ENCODE assay signal across 20 cellular contexts in the genomic region with DNA sequence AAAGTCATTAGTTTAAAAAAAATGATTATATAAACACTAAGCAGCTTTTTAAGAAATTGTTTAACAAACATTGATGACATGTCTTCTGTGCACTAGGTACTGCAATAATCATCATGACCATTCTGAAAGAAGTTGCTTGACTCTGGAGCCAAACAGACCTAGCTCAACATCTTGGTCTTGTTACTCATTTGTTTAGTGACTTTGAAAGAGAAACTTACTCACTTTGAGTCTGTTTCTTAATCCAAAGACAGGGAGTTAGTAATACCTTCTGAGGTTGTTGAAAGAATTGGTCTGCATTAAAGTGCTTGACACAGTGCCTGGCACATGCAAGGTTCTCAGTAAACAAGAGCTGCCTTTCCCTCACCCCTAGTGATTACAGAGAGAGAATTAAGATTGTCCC.
DNase-seq lines count a peak whose midpoint lies in the region; ATAC-seq and TF ChIP-seq lines count a peak whose summit lies in the region.
"Had no signal": no experiment of that assay in that cellular context is flagged by ENCODE, and none has a peak within 500 bp of the region (broad histone marks: within the 10 kb centered on the region; RNA-seq: fewer than 3 reads in every experiment).

No MANE protein-coding gene starts in this region.

- no peak overlapping the region for H3K4me2 ChIP-seq in SK-N-SH
- H3K4me2 ChIP-seq: BLaER1 treated with 17β-estradiol and CSF1 and Interleukin-3, amounts not matched to agents 10 nM and 100 nM had no signal

- peaks cover 7 to 26% of the 10 kb centered on the region in 2 experiments; a peak in 3 of 4 replicates for H3K4me1 ChIP-seq in SK-N-SH (ENCODE audit: control insufficient read depth in 1 of 2, insufficient read depth in 2 of 2, low read depth in 1 of 2, low read length in 1 of 2)
- H3K4me1 ChIP-seq: BLaER1 treated with 17β-estradiol and CSF1 and Interleukin-3, amounts not matched to agents 10 nM and 100 nM had no signal

- H3K27ac ChIP-seq in SK-N-SH (ENCODE audit: low read depth in 2 of 2, low read length in 1 of 2), result peak overlapping the region; percentile 65 to 87; a peak in 3 of 4 replicates
- H3K27ac ChIP-seq: 22Rv1; BLaER1 treated with 17β-estradiol and CSF1 and Interleukin-3, amounts not matched to agents 10 nM and 100 nM had no signal

- peaks cover 7% of the 10 kb centered on the region; the same call in 1 of the 2 replicates for H3K79me2 ChIP-seq in SK-N-SH (ENCODE audit: insufficient read depth)

- no peaks in the 10 kb centered on the region for H3K4me1 Mint-ChIP-seq in activated T-helper 17 cell treated with anti-CD3 and anti-CD28 coated beads, Interleukin-2, amount 50 U/mL, for 72 hours
- H3K4me1 Mint-ChIP-seq: CD8-positive, alpha-beta memory T cell had no signal

- no peaks in the 10 kb centered on the region for H3K9me3 Mint-ChIP-seq in activated T-helper 17 cell treated with anti-CD3 and anti-CD28 coated beads, Interleukin-2, amount 50 U/mL, for 72 hours

- no peaks in the 10 kb centered on the region for H3K27me3 ChIP-seq in SK-N-SH (ENCODE audit: insufficient read depth)
- H3K27me3 ChIP-seq: BLaER1 treated with 17β-estradiol and CSF1 and Interleukin-3, amounts not matched to agents 10 nM and 100 nM had no signal

- H3K9me2 ChIP-seq in SK-N-SH, result no peaks in the 10 kb centered on the region

- no peak overlapping the region for H3K4me3 ChIP-seq in SK-N-SH (ENCODE audit: low read depth in 2 of 2, low read length in 1 of 2)
- H3K4me3 ChIP-seq in fibroblast of villous mesenchyme (ENCODE audit: low read depth, low read length), result no peak overlapping the region
- H3K4me3 ChIP-seq: BLaER1 treated with 17β-estradiol and CSF1 and Interleukin-3, amounts not matched to agents 10 nM and 100 nM had no signal

- peaks cover 2 to 10% of the 10 kb centered on the region in 2 experiments for H3K36me3 ChIP-seq in SK-N-SH (replicated peaks in 1 of 2; ENCODE audit: control insufficient read depth in 1 of 2, insufficient read depth in 2 of 2, low read length in 1 of 2)
- H3K36me3 ChIP-seq: BLaER1 treated with 17β-estradiol and CSF1 and Interleukin-3, amounts not matched to agents 10 nM and 100 nM had no signal

- no peak for TF ChIP-seq CTCF in SK-N-SH (IDR thresholded peaks at IDR 0.05)
- TF ChIP-seq CTCF in fibroblast of villous mesenchyme (IDR thresholded peaks at IDR 0.05; ENCODE audit: insufficient read depth, low read depth, low read length), result no peak

- no peak overlapping the region for H3K27ac Mint-ChIP-seq in activated T-helper 17 cell treated with anti-CD3 and anti-CD28 coated beads, Interleukin-2, amount 50 U/mL, for 72 hours
- H3K27ac Mint-ChIP-seq: CD8-positive, alpha-beta memory T cell had no signal

- H3K36me3 Mint-ChIP-seq in activated T-helper 17 cell treated with anti-CD3 and anti-CD28 coated beads, Interleukin-2, amount 50 U/mL, for 72 hours (ENCODE audit: low read depth), result no peaks in the 10 kb centered on the region

- no peak overlapping the region for H2AFZ ChIP-seq in SK-N-SH (ENCODE audit: low read depth)

- H4K20me1 ChIP-seq in SK-N-SH (ENCODE audit: insufficient read depth), result no peaks in the 10 kb centered on the region
- H4K20me1 ChIP-seq: BLaER1 treated with 17β-estradiol and CSF1 and Interleukin-3, amounts not matched to agents 10 nM and 100 nM had no signal

- peaks cover 6% of the 10 kb centered on the region for H3K27me3 Mint-ChIP-seq in activated T-helper 17 cell treated with anti-CD3 and anti-CD28 coated beads, Interleukin-2, amount 50 U/mL, for 72 hours

- no peaks in the 10 kb centered on the region for H3K9me3 ChIP-seq in SK-N-SH
- H3K9me3 ChIP-seq: BLaER1 treated with 17β-estradiol and CSF1 and Interleukin-3, amounts not matched to agents 10 nM and 100 nM had no signal

- no peak for TF ChIP-seq RAD21 in SK-N-SH (IDR thresholded peaks at IDR 0.05; ENCODE audit: low read length)

- POLR2A ChIA-PET in SK-N-SH (lab: Yijun Ruan, JAX), result no interaction called here

- CTCF ChIA-PET in SK-N-SH (lab: Yijun Ruan, JAX), result interaction anchor here (0.6 to 1.3 kb wide), 6 partner anchors 17 to 172 kb away, joined by 3 to 5 read pairs (median 4); no protein-coding TSS in a partner anchor

- ATAC-seq in SK-N-SH treated with all-trans-retinoic acid at 6 μM for 48 hours (no peak), HG03025 (IDR thresholded peaks at IDR 0.05; ENCODE audit: low FRiP score, unreplicated experiment) (no peak)
- peak; percentile 73 for ATAC-seq in activated T-helper 17 cell treated with anti-CD3 and anti-CD28 coated beads, Interleukin-2, amount 50 U/mL, for 72 hours (replicated peaks)

- peaks cover 13% of the 10 kb centered on the region for H3F3A ChIP-seq in SK-N-SH (replicated peaks; ENCODE audit: insufficient read depth)

- no peak overlapping the region for H3K4me3 Mint-ChIP-seq in activated T-helper 17 cell treated with anti-CD3 and anti-CD28 coated beads, Interleukin-2, amount 50 U/mL, for 72 hours
- H3K4me3 Mint-ChIP-seq: CD8-positive, alpha-beta memory T cell had no signal

- H3K9ac ChIP-seq in SK-N-SH, result no peak overlapping the region
- H3K9ac ChIP-seq: BLaER1 treated with 17β-estradiol and CSF1 and Interleukin-3, amounts not matched to agents 10 nM and 100 nM had no signal

- DNase-seq in SK-N-SH (no peak), ELR (ENCODE audit: low read depth) (peak; percentile 23), fibroblast of villous mesenchyme (ENCODE audit: low read depth) (peak; percentile 66), NCI-H1436 (lab: John Stamatoyannopoulos, UW) (no peak)
- no peak for DNase-seq in activated naive CD4-positive, alpha-beta T cell treated with Interleukin-2 at 50 U/mL for 16 hours
- DNase-seq: CD8-positive, alpha-beta memory T cell; DMS53; GOT3; NCI-H1417; NCI-H187 treated with DMSO at 0.1 percent for 48 hours; NCI-H2227 treated with DMSO at 0.1 percent for 48 hours; NCI-H510A treated with DMSO at 0.1 percent for 48 hours; NCI-H82; OCI-M1; Right ventricle myocardium superior had no signal

- TF ChIP-seq EP300 in SK-N-SH (IDR thresholded peaks at IDR 0.05; ENCODE audit: borderline replicate concordance in 1 of 2, low read depth in 1 of 2, low read length in 1 of 2), result no peak

TF ChIP-seq in SK-N-SH, 30 proteins besides CTCF, POLR2A, EP300 and RAD21 (continues in another document):
- TF ChIP-seq TCF12 (IDR thresholded peaks at IDR 0.05) (no peak), EZH2phosphoT487 (IDR thresholded peaks at IDR 0.05; ENCODE audit: borderline replicate concordance, low read depth) (no peak), SMC3 (IDR thresholded peaks at IDR 0.05; ENCODE audit: low read depth, low read length) (no peak), ELF1 (IDR thresholded peaks at IDR 0.05) (no peak), TEAD4 (IDR thresholded peaks at IDR 0.05; ENCODE audit: borderline replicate concordance, insufficient read depth) (no peak), GATA2 (CRISPR knock-in tag; IDR thresholded peaks at IDR 0.05) (no peak), POLR2AphosphoS5 (IDR thresholded peaks at IDR 0.05; ENCODE audit: low read depth, low read length) (no peak), NRF1 (IDR thresholded peaks at IDR 0.05; ENCODE audit: low read depth, low read length) (no peak)
- TF ChIP-seq, protein P1, sequence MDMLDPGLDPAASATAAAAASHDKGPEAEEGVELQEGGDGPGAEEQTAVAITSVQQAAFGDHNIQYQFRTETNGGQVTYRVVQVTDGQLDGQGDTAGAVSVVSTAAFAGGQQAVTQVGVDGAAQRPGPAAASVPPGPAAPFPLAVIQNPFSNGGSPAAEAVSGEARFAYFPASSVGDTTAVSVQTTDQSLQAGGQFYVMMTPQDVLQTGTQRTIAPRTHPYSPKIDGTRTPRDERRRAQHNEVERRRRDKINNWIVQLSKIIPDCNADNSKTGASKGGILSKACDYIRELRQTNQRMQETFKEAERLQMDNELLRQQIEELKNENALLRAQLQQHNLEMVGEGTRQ (IDR thresholded peaks at IDR 0.05; ENCODE audit: borderline replicate concordance, low read depth, low read length), result no peak
- TF ChIP-seq, protein P2, sequence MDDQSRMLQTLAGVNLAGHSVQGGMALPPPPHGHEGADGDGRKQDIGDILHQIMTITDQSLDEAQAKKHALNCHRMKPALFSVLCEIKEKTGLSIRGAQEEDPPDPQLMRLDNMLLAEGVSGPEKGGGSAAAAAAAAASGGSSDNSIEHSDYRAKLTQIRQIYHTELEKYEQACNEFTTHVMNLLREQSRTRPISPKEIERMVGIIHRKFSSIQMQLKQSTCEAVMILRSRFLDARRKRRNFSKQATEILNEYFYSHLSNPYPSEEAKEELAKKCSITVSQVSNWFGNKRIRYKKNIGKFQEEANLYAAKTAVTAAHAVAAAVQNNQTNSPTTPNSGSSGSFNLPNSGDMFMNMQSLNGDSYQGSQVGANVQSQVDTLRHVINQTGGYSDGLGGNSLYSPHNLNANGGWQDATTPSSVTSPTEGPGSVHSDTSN (IDR thresholded peaks at IDR 0.05), result no peak

TF ChIP-seq in SK-N-SH treated with all-trans-retinoic acid at 6 μM for 48 hours, 23 proteins besides CTCF, POLR2A, EP300 and RAD21 (continues in another document):
- TF ChIP-seq SNAI2 (CRISPR knock-in tag; IDR thresholded peaks at IDR 0.05) (no peak), ZNF8 (CRISPR knock-in tag; IDR thresholded peaks at IDR 0.05) (no peak), ISL1 (CRISPR knock-in tag; IDR thresholded peaks at IDR 0.05) (no peak), ZFP3 (CRISPR knock-in tag; IDR thresholded peaks at IDR 0.05) (no peak), ZNF70 (CRISPR knock-in tag; IDR thresholded peaks at IDR 0.05) (no peak), TOX (CRISPR knock-in tag; IDR thresholded peaks at IDR 0.05; ENCODE audit: borderline replicate concordance) (no peak)
- TF ChIP-seq, protein P3, sequence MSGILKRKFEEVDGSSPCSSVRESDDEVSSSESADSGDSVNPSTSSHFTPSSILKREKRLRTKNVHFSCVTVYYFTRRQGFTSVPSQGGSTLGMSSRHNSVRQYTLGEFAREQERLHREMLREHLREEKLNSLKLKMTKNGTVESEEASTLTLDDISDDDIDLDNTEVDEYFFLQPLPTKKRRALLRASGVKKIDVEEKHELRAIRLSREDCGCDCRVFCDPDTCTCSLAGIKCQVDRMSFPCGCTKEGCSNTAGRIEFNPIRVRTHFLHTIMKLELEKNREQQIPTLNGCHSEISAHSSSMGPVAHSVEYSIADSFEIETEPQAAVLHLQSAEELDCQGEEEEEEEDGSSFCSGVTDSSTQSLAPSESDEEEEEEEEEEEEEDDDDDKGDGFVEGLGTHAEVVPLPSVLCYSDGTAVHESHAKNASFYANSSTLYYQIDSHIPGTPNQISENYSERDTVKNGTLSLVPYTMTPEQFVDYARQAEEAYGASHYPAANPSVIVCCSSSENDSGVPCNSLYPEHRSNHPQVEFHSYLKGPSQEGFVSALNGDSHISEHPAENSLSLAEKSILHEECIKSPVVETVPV (CRISPR knock-in tag; IDR thresholded peaks at IDR 0.05), result no peak

Comparison
In these comparisons a context has a peak if more than half of its experiments do, and no peak if none do; other contexts are left out.
1. DNase-seq: peak in ELR (single experiment) and fibroblast of villous mesenchyme (single experiment); none in SK-N-SH (single experiment), activated naive CD4-positive, alpha-beta T cell treated with Interleukin-2 at 50 U/mL for 16 hours (single experiment) and NCI-H1436 (single experiment).